Comparison of ENCODE assay signal across 8 cellular contexts in the genomic region with DNA sequence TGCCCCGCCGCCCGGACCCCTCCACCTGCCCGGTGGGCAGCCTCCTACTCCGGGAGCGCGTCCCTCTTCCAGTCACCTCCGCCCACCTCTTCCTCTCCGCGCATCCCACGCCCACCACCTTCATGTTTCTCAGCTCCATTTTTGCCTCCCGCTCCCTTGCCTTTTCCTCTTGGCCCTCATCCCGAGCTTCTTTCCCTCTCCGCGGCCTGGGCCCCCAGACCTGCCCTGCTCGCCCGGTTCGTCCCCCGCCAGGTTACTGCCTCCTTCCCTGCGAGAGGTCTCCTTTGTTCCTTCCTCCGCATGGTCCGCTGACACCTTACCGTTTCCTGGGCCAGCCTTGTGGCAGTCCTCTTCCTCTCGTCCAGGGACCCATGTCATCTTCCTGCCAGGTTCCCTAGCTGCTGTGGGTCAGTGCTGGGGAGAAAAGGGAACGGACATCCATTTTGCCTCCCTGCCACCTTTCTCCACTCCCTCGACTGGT. TPM values are rescaled to one million over a fixed set of nuclear protein-coding genes. Genes with fewer than 3 reads are reported as not detected.
DNase-seq lines count a peak whose midpoint lies in the region; ATAC-seq and TF ChIP-seq lines count a peak whose summit lies in the region.

No MANE protein-coding gene starts in this region.

- peak overlapping the region; percentile 85 to 94 (median 91) for H3K4me3 Mint-ChIP-seq in CD4-positive, alpha-beta memory T cell
- peak overlapping the region; percentile 90 to 95 (median 93) for H3K4me3 Mint-ChIP-seq in naive thymus-derived CD8-positive, alpha-beta T cell

- peaks cover 0 to 2% (median 0%) of the 10 kb centered on the region in 8 donors for H3K9me3 Mint-ChIP-seq in CD4-positive, alpha-beta memory T cell
- H3K9me3 Mint-ChIP-seq in naive thymus-derived CD8-positive, alpha-beta T cell, result no peaks in the 10 kb centered on the region

- peak overlapping the region; percentile 67 to 68 for H3K4me3 ChIP-seq in CD4-positive, alpha-beta memory T cell (ENCODE audit: low read length in 2 of 2)

- POLR2A ChIA-PET in CD4-positive, alpha-beta memory T cell (lab: Charles Lee; ENCODE audit: partially characterized antibody), result interaction anchor here (0.8 to 4.5 kb wide), 5 partner anchors 24 to 347 kb away, joined by 3 to 22 read pairs (median 4); partner anchors contain the start of genes ACBD6, CEP350 and TOR1AIP1
- POLR2A ChIA-PET in naive thymus-derived CD8-positive, alpha-beta T cell (lab: Charles Lee), result interaction anchor here (1.9 to 2.0 kb wide), 2 partner anchors 201 to 273 kb away, joined by 7 to 14 read pairs; partner anchors contain the start of genes CEP350 and TOR1AIP1

- no peaks in the 10 kb centered on the region for H3K27me3 ChIP-seq in CD4-positive, alpha-beta memory T cell (ENCODE audit: insufficient read depth, low read length)

- no peaks in the 10 kb centered on the region for H3K9me3 ChIP-seq in CD4-positive, alpha-beta memory T cell (ENCODE audit: control insufficient read depth in 1 of 2, low read length in 2 of 2)

- H3K27me3 Mint-ChIP-seq in CD4-positive, alpha-beta memory T cell, result no peaks in the 10 kb centered on the region
- H3K27me3 Mint-ChIP-seq in naive thymus-derived CD8-positive, alpha-beta T cell, result no peaks in the 10 kb centered on the region

- H3K4me1 Mint-ChIP-seq in CD4-positive, alpha-beta memory T cell, result peaks cover 18 to 52% (median 34%) of the 10 kb centered on the region in 4 donors
- H3K4me1 Mint-ChIP-seq in naive thymus-derived CD8-positive, alpha-beta T cell, result peaks cover 29 to 55% (median 40%) of the 10 kb centered on the region in 4 donors

- peaks cover 27% of the 10 kb centered on the region for H3K4me1 ChIP-seq in CD4-positive, alpha-beta memory T cell (ENCODE audit: insufficient read depth, low read length)

- CTCF ChIA-PET in CD4-positive, alpha-beta memory T cell (lab: Charles Lee; ENCODE audit: partially characterized antibody), result interaction anchor here (1.2 to 1.8 kb wide), 3 partner anchors 11 to 288 kb away, joined by 4 to 8 read pairs (median 6); no protein-coding TSS in a partner anchor

- H3K36me3 Mint-ChIP-seq in CD4-positive, alpha-beta memory T cell, result peaks cover 0 to 7% of the 10 kb centered on the region in 2 donors
- no peaks in the 10 kb centered on the region for H3K36me3 Mint-ChIP-seq in naive thymus-derived CD8-positive, alpha-beta T cell

- no peak for DNase-seq in CD4-positive, alpha-beta memory T cell
- DNase-seq in epithelial cell of prostate (ENCODE audit: low read depth, low spot score), result no peak
- peak in 2 of 10 donors; percentile 17 to 38 for DNase-seq in naive thymus-derived CD8-positive, alpha-beta T cell
- no peak for DNase-seq in HuH-7.5 (ENCODE audit: low spot score)

- intact Hi-C loops in CD4-positive, alpha-beta memory T cell (cut with micrococcal nuclease), result loop anchor here (2.0 kb wide), 1 partner anchor 16 kb away; no protein-coding TSS in a partner anchor

- ATAC-seq in HG02938 (IDR thresholded peaks at IDR 0.05; ENCODE audit: unreplicated experiment), result peak; percentile 7
- peak; percentile 4 to 21 for ATAC-seq in naive thymus-derived CD8-positive, alpha-beta T cell
- ATAC-seq in HG02798 (IDR thresholded peaks at IDR 0.05; ENCODE audit: poor library complexity, unreplicated experiment), result no peak
- ATAC-seq in GM21423 (IDR thresholded peaks at IDR 0.05; ENCODE audit: unreplicated experiment), result no peak

- no peaks in the 10 kb centered on the region for H3K36me3 ChIP-seq in CD4-positive, alpha-beta memory T cell (ENCODE audit: insufficient read depth, low read length)

- H3K27ac Mint-ChIP-seq in CD4-positive, alpha-beta memory T cell, result peak overlapping the region; percentile 85 to 94 (median 92)
- peak overlapping the region; percentile 77 to 96 (median 92) for H3K27ac Mint-ChIP-seq in naive thymus-derived CD8-positive, alpha-beta T cell

- H3K27ac ChIP-seq in CD4-positive, alpha-beta memory T cell (ENCODE audit: low read depth, low read length), result peak overlapping the region; percentile 54
- H3K27ac ChIP-seq in VCaP (peak overlapping the region; percentile 80), epithelial cell of prostate (peak overlapping the region; percentile 76)

- no peak for TF ChIP-seq CTCF in VCaP (conservative IDR thresholded peaks at IDR 0.05)

RNA-seq across cellular contexts. Expression of gene QSOX1, which starts 0.6 kb away (rescaled TPM):
- total RNA-seq in CD4-positive, alpha-beta memory T cell, result 10 to 100 TPM; 19.1 to 25.1 TPM
- 10 to 100 TPM; 10.7 to 16.3 TPM for polyA plus RNA-seq in CD4-positive, alpha-beta memory T cell
- total RNA-seq in naive thymus-derived CD8-positive, alpha-beta T cell, result 10 to 100 TPM; 19.9 to 23.1 TPM
- polyA plus RNA-seq in naive thymus-derived CD8-positive, alpha-beta T cell, result 10 to 100 TPM in 1 of 3 donors, 1 to 10 TPM in 2; 8.1 to 11.4 (median 9.8) TPM

Comparison
In these comparisons a context has a peak if more than half of its experiments do, and no peak if none do; other contexts are left out.
1. ATAC-seq: peak in HG02938 (single experiment) and naive thymus-derived CD8-positive, alpha-beta T cell (2 of 2); none in HG02798 (single experiment) and GM21423 (single experiment).
2. Peak in every context shown above with its lines, with median percentiles within 50 percentile points of each other: H3K27ac ChIP-seq.